9 cellular contexts compared by ENCODE assay signal in the genomic region with DNA sequence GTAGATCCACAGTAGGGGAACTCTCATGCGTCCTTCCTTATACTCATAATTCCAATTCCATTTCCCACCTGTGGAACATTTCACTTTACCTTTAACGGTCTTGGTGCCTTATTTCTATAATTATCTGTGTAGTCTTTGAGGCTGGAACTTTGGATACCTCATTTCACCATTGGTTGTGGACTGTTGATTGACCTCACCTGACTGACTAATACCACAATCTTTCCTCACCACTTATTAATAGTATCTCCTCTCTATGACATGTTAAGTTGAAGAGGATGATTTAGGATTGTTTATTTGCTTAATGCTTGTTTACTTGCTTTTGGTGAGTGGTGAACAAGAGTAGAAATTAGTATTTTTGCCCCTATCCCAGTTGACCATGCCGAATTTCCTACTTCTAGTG.
"Had no signal": no experiment of that assay in that cellular context is flagged by ENCODE, and none has a peak within 500 bp of the region (broad histone marks: within the 10 kb centered on the region; RNA-seq: fewer than 3 reads in every experiment).

No MANE protein-coding gene starts in this region.

- DNase-seq: H7, HFFc6, IMR-90, KG1 had no signal

- H3K27ac ChIP-seq: HL-60 had no signal

- H3K4me3 ChIP-seq: GM23338, HAP-1, K562 had no signal

- H2AFZ ChIP-seq: GM23338 had no signal

- H3K36me3 ChIP-seq: HAP-1 had no signal

- H3K4me2 ChIP-seq: GM23338 had no signal

- H3K9me3 ChIP-seq: HAP-1 had no signal

- ATAC-seq: GM23338, HCT116, K562 had no signal

- FAIRE-seq: K562 had no signal
